In the genomic region with DNA sequence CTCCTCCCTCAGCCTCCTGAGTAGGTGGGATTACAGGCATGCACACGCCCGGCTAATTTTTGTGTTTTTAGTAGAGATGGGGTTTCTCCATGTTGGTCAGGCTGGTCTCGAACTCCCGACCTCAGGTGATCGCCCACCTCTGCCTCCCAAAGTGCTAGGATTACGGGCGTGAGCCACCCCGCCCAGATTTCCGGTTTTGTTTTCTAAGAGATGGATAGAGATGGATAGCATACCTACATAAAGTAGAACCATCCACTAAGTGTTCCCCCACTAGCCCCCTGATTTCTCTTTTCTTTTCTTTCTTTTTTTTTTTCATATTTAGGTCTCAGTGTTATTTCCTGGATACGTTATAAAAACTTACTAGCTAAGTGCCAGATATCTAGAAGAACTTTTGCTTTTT, we compare ENCODE assay signal across 8 cellular contexts. TPM values are rescaled to one million over a fixed set of nuclear protein-coding genes. Genes with fewer than 3 reads are reported as not detected.
DNase-seq lines count a peak whose midpoint lies in the region; ATAC-seq and TF ChIP-seq lines count a peak whose summit lies in the region.

No MANE protein-coding gene starts in this region.

- H3K27ac ChIP-seq in duodenal mucosa (ENCODE audit: low read depth, low read length) (peak overlapping the region; percentile 100), neural progenitor cell (no peak overlapping the region)

- DNase-seq in CD14-positive monocyte (ENCODE audit: low spot score) (no peak), NCI-H69 (lab: John Stamatoyannopoulos, UW) (peak; percentile 18), neural progenitor cell (ENCODE audit: low spot score) (no peak), SHP77 (lab: John Stamatoyannopoulos, UW) (no peak), iPS-NIHi11 (ENCODE audit: low spot score) (no peak), AG08395 (ENCODE audit: low spot score) (no peak)

- H3K9ac ChIP-seq in duodenal mucosa (ENCODE audit: low read depth in 1 of 2, low read length in 2 of 2): peak overlapping the region in 1 of 2 donors; percentile 100
- peak overlapping the region; percentile 87 for H3K9ac ChIP-seq in neural progenitor cell

- peak overlapping the region; percentile 99 to 100 for H3K4me3 Mint-ChIP-seq in CD14-positive monocyte
- peak overlapping the region; percentile 100 for H3K4me3 Mint-ChIP-seq in neural progenitor cell

- TF ChIP-seq CTCF in CD14-positive monocyte (IDR thresholded peaks at IDR 0.05) (no peak), neural progenitor cell (IDR thresholded peaks at IDR 0.05) (no peak)

- intact Hi-C loops in CD14-positive monocyte (cut with micrococcal nuclease): loop anchor here in 1 of 2 donors (2.0 kb wide), 2 partner anchors 15 to 37 kb away; no protein-coding TSS in a partner anchor

- no peak overlapping the region for H2AFZ ChIP-seq in neural progenitor cell (replicated peaks)

- H3K4me3 ChIP-seq in duodenal mucosa (ENCODE audit: low read depth in 1 of 2, low read length in 2 of 2) (peak overlapping the region; percentile 90 to 96), neural progenitor cell (peak overlapping the region; percentile 89)

- H3K36me3 Mint-ChIP-seq in CD14-positive monocyte (peaks cover 6 to 27% of the 10 kb centered on the region in 2 donors), neural progenitor cell (peaks cover 7% of the 10 kb centered on the region)

- no peaks in the 10 kb centered on the region for H3K36me3 ChIP-seq in duodenal mucosa (ENCODE audit: control insufficient read depth in 1 of 2, insufficient read depth in 2 of 2, low read length in 2 of 2)
- H3K36me3 ChIP-seq in neural progenitor cell: peaks cover 5% of the 10 kb centered on the region

- H3K27me3 Mint-ChIP-seq in CD14-positive monocyte (ENCODE audit: low read depth in 3 of 3) (peaks cover 0 to 2% (median 0%) of the 10 kb centered on the region in 3 donors), neural progenitor cell (ENCODE audit: insufficient read depth, low read depth) (no peaks in the 10 kb centered on the region)

- H3K27me3 ChIP-seq in duodenal mucosa (ENCODE audit: control insufficient read depth in 1 of 2, insufficient read depth in 2 of 2, low read length in 2 of 2) (no peaks in the 10 kb centered on the region), neural progenitor cell (no peaks in the 10 kb centered on the region)

- H3K4me1 ChIP-seq in duodenal mucosa (ENCODE audit: control insufficient read depth in 1 of 2, insufficient read depth in 2 of 2, low read length in 2 of 2) (peaks cover 23 to 32% of the 10 kb centered on the region in 2 donors), neural progenitor cell (peaks cover 18% of the 10 kb centered on the region)

- peak overlapping the region; percentile 98 to 100 (median 100) for H3K27ac Mint-ChIP-seq in CD14-positive monocyte
- no peak overlapping the region for H3K27ac Mint-ChIP-seq in neural progenitor cell

- peaks cover 65% of the 10 kb centered on the region for H4K20me1 ChIP-seq in neural progenitor cell (ENCODE audit: low read depth)

- H3K9me3 ChIP-seq in duodenal mucosa (ENCODE audit: control insufficient read depth in 1 of 2, low read length in 2 of 2) (no peaks in the 10 kb centered on the region), neural progenitor cell (ENCODE audit: low read depth) (no peaks in the 10 kb centered on the region)

- no peak for ATAC-seq in HG03520 (IDR thresholded peaks at IDR 0.05; ENCODE audit: unreplicated experiment)

- H3F3A ChIP-seq in neural progenitor cell (ENCODE audit: low read depth): peaks cover 14% of the 10 kb centered on the region

- H3K4me2 ChIP-seq in neural progenitor cell: peak overlapping the region; percentile 95

- H3K9me3 Mint-ChIP-seq in CD14-positive monocyte (peaks cover 0 to 3% (median 0%) of the 10 kb centered on the region in 7 donors), neural progenitor cell (no peaks in the 10 kb centered on the region)

- H3K4me1 Mint-ChIP-seq in CD14-positive monocyte (peaks cover 53% of the 10 kb centered on the region), neural progenitor cell (peaks cover 31% of the 10 kb centered on the region)

- H3K79me2 ChIP-seq in neural progenitor cell (ENCODE audit: low read depth): peaks cover 68% of the 10 kb centered on the region

RNA-seq across cellular contexts. Expression of a gene that starts 2.0 kb away (rescaled TPM):
- 100 to 1,000 TPM; 220 to 368 TPM for polyA plus RNA-seq in CD14-positive monocyte
- 396 and 521 TPM in 2 replicates for total RNA-seq in neural progenitor cell (ENCODE audit: low replicate concordance)
